1 cellular context compared by ENCODE assay signal in genomic region chr13:99686944-99687382, GRCh38.
A peak's percentile ranks its signal among the peaks of the same experiment; 100 is the strongest.
TF ChIP-seq lines count a peak whose summit lies in the region.

No MANE protein-coding gene starts in this region.

TF ChIP-seq in K562, 482 proteins besides CTCF, POLR2A, EP300 and RAD21 (continued from another document):
- TF ChIP-seq TCF3 (CRISPR knock-in tag; IDR thresholded peaks at IDR 0.05) (peak; percentile 22; the same call in 1 of the 2 replicates), TRIM24 (IDR thresholded peaks at IDR 0.05) (no peak), ZNF77 (CRISPR knock-in tag; IDR thresholded peaks at IDR 0.05) (no peak), TAL1 (IDR thresholded peaks at IDR 0.05) (peak; percentile 30; the same call in 1 of the 2 replicates), NONO (IDR thresholded peaks at IDR 0.05; ENCODE audit: low read depth in 2 of 2, low read length in 1 of 2) (no peak), TEAD4 (IDR thresholded peaks at IDR 0.05; ENCODE audit: low read length) (0 out of 2 replicates have a peak, but pooled peaks have one; percentile 25), TEAD4 (CRISPR knock-in tag; IDR thresholded peaks at IDR 0.05; ENCODE audit: borderline replicate concordance) (no peak), EHMT2 (IDR thresholded peaks at IDR 0.05) (no peak), CBX2 (IDR thresholded peaks at IDR 0.05; ENCODE audit: insufficient read depth, low read length, poor library complexity, severe bottlenecking) (no peak), MLX (CRISPR knock-in tag; conservative IDR thresholded peaks at IDR 0.05) (no peak), FUS (optimal IDR thresholded peaks at IDR 0.05; ENCODE audit: low read depth, low read length) (no peak), ATF3 (IDR thresholded peaks at IDR 0.05) (no peak), ATF3 (CRISPR knock-in tag; conservative IDR thresholded peaks at IDR 0.05) (no peak), ARID3A (IDR thresholded peaks at IDR 0.05; ENCODE audit: borderline replicate concordance, low read depth, low read length) (no peak)
